In the genomic region with DNA sequence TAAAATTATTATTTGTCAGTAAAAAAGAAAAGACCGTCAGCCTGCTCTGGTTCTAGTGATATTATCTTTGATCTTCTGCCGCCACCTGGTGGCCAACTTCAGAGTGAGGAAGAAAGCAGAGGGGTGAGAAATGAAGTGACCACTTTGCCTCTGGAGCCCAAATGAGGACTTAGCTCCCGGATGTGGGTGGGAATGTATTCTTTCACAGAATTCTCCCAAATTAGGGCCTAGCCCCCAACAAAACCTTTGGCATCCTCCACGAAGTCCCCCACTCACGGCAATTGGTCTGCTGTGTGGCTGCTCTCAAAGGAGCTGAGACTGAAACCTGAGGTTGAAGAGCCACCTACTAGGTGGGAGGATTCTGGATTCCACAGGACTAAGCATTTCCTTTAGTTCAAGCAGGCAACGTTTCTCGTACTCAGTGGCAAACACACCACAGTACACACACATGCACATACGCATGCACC, we compare ENCODE assay signal across 8 cellular contexts. TPM values are rescaled to one million over a fixed set of nuclear protein-coding genes. Genes with fewer than 3 reads are reported as not detected.
DNase-seq lines count a peak whose midpoint lies in the region; ATAC-seq and TF ChIP-seq lines count a peak whose summit lies in the region.

No MANE protein-coding gene starts in this region.

- peaks cover 50% of the 10 kb centered on the region for H3K4me1 Mint-ChIP-seq in activated naive CD4-positive, alpha-beta T cell treated with anti-CD3 and anti-CD28 coated beads for 36 hours (ENCODE audit: low read depth)
- H3K4me1 Mint-ChIP-seq in type B pancreatic cell (ENCODE audit: unreplicated experiment), result no peaks in the 10 kb centered on the region

- H3K4me3 Mint-ChIP-seq in activated naive CD4-positive, alpha-beta T cell treated with anti-CD3 and anti-CD28 coated beads for 36 hours, result peak overlapping the region; percentile 46
- H3K4me3 Mint-ChIP-seq in type B pancreatic cell, result peak overlapping the region; percentile 30

- H3K27me3 Mint-ChIP-seq in activated naive CD4-positive, alpha-beta T cell treated with anti-CD3 and anti-CD28 coated beads for 36 hours (ENCODE audit: low read depth), result no peaks in the 10 kb centered on the region
- H3K27me3 Mint-ChIP-seq in type B pancreatic cell, result peaks cover 43% of the 10 kb centered on the region

- H3K9me2 ChIP-seq in SK-N-SH, result no peaks in the 10 kb centered on the region

- H3F3A ChIP-seq in SK-N-SH (replicated peaks; ENCODE audit: insufficient read depth), result peaks cover 10% of the 10 kb centered on the region

- H3K36me3 ChIP-seq in MG63, result peaks cover under 1% of the 10 kb centered on the region; the same call in 1 of the 2 replicates
- no peaks in the 10 kb centered on the region for H3K36me3 ChIP-seq in SK-N-SH (replicated peaks in 1 of 2; ENCODE audit: control insufficient read depth in 1 of 2, insufficient read depth in 2 of 2, low read length in 1 of 2)

- H3K27me3 ChIP-seq in MG63 (no peaks in the 10 kb centered on the region), SK-N-SH (ENCODE audit: insufficient read depth) (peaks cover 4% of the 10 kb centered on the region; the same call in 1 of the 2 replicates)

- TF ChIP-seq CTCF in SK-N-SH (IDR thresholded peaks at IDR 0.05), result peak; percentile 86
- peak; percentile 91 for TF ChIP-seq CTCF in type B pancreatic cell (conservative IDR thresholded peaks at IDR 0.05)

- WGBS in SK-N-SH (ENCODE audit: low lambda C conversion rate), result 9% methylated on average over 8 of the region's 8 CpGs

- H3K9me3 ChIP-seq in MG63 (no peaks in the 10 kb centered on the region), SK-N-SH (no peaks in the 10 kb centered on the region)

- no peak overlapping the region for H3K4me3 ChIP-seq in MG63
- H3K4me3 ChIP-seq in SK-N-SH (ENCODE audit: low read depth in 2 of 2, low read length in 1 of 2), result peak overlapping the region in 1 of 2 experiments; percentile 48; a peak in 2 of 4 replicates

- peak overlapping the region; percentile 70 for H3K4me2 ChIP-seq in SK-N-SH

- peak; percentile 48 for ATAC-seq in GM19455 (IDR thresholded peaks at IDR 0.05; ENCODE audit: unreplicated experiment)

- H3K9ac ChIP-seq in SK-N-SH, result no peak overlapping the region

- peak overlapping the region; percentile 67; the same call in 1 of the 2 replicates for H2AFZ ChIP-seq in SK-N-SH (ENCODE audit: low read depth)

- CTCF ChIA-PET in SK-N-SH (lab: Yijun Ruan, JAX), result interaction anchor here (0.6 to 13.6 kb wide), 24 partner anchors 9 to 885 kb away, joined by 3 to 144 read pairs (median 4); partner anchors contain the start of genes ARMC5 and HSD3B7
- CTCF ChIA-PET in activated naive CD4-positive, alpha-beta T cell treated with anti-CD3 and anti-CD28 coated beads for 36 hours (lab: Charles Lee), result interaction anchor here (0.7 to 4.6 kb wide), 18 partner anchors 10 to 887 kb away, joined by 3 to 52 read pairs (median 4); partner anchors contain the start of gene ZNF843

- intact Hi-C loops in activated naive CD4-positive, alpha-beta T cell treated with anti-CD3 and anti-CD28 coated beads for 36 hours (cut with micrococcal nuclease), result loop anchor here (1.0 to 10.0 kb wide), 15 partner anchors 9 to 884 kb away; partner anchors contain the start of genes AHSP, ARMC5, FUS and HSD3B7

- peak; percentile 82 for TF ChIP-seq RAD21 in SK-N-SH (IDR thresholded peaks at IDR 0.05; ENCODE audit: low read length)

- peaks cover under 1% of the 10 kb centered on the region for H3K36me3 Mint-ChIP-seq in activated naive CD4-positive, alpha-beta T cell treated with anti-CD3 and anti-CD28 coated beads for 36 hours (ENCODE audit: low read depth)
- no peaks in the 10 kb centered on the region for H3K36me3 Mint-ChIP-seq in type B pancreatic cell

- no peaks in the 10 kb centered on the region for H3K9me3 Mint-ChIP-seq in activated naive CD4-positive, alpha-beta T cell treated with anti-CD3 and anti-CD28 coated beads for 36 hours
- no peaks in the 10 kb centered on the region for H3K9me3 Mint-ChIP-seq in type B pancreatic cell

- peak overlapping the region; percentile 82 for H3K27ac Mint-ChIP-seq in activated naive CD4-positive, alpha-beta T cell treated with anti-CD3 and anti-CD28 coated beads for 36 hours
- no peak overlapping the region for H3K27ac Mint-ChIP-seq in type B pancreatic cell

- peaks cover 1% of the 10 kb centered on the region; the same call in 1 of the 2 replicates for H3K79me2 ChIP-seq in SK-N-SH (ENCODE audit: insufficient read depth)

- no peak for TF ChIP-seq EP300 in SK-N-SH (IDR thresholded peaks at IDR 0.05; ENCODE audit: borderline replicate concordance in 1 of 2, low read depth in 1 of 2, low read length in 1 of 2)

- H3K27ac ChIP-seq in SK-N-SH (ENCODE audit: low read depth in 2 of 2, low read length in 1 of 2), result 0 out of 4 replicates have a peak overlapping the region, but pooled peaks of 1 of the 2 experiments have one; percentile 55

- DNase-seq in CD1c-positive myeloid dendritic cell (ENCODE audit: extremely low spot score), result peak; percentile 90
- peak; percentile 62 for DNase-seq in MG63
- peak; percentile 65 for DNase-seq in SK-N-SH
- DNase-seq in activated naive CD4-positive, alpha-beta T cell treated with anti-CD3 and anti-CD28 coated beads for 36 hours, result peak; percentile 90
- DNase-seq in globus pallidus (ENCODE audit: low spot score), result peak; percentile 71
- DNase-seq in pons (ENCODE audit: low spot score), result peak; percentile 85
- DNase-seq in type B pancreatic cell (ENCODE audit: extremely low spot score, unreplicated experiment), result no peak

- POLR2A ChIA-PET in SK-N-SH (lab: Yijun Ruan, JAX), result no interaction called here

- peaks cover 3 to 5% of the 10 kb centered on the region in 2 experiments; a peak in 2 of 4 replicates for H3K4me1 ChIP-seq in SK-N-SH (ENCODE audit: control insufficient read depth in 1 of 2, insufficient read depth in 2 of 2, low read depth in 1 of 2, low read length in 1 of 2)

- no peaks in the 10 kb centered on the region for H4K20me1 ChIP-seq in SK-N-SH (ENCODE audit: insufficient read depth)

TF ChIP-seq in SK-N-SH, 30 proteins besides CTCF, POLR2A, EP300 and RAD21:
- TF ChIP-seq SMC3 (IDR thresholded peaks at IDR 0.05; ENCODE audit: low read depth, low read length) (peak; percentile 50; the same call in 1 of the 2 replicates), REST (IDR thresholded peaks at IDR 0.05; ENCODE audit: low read depth, low read length) (no peak), GATA2 (CRISPR knock-in tag; IDR thresholded peaks at IDR 0.05) (peak; percentile 48; the same call in 1 of the 2 replicates)

RNA-seq across cellular contexts. Expression of gene ZNF267, which starts 4.9 kb away (rescaled TPM):
- 4.9 and 5.4 TPM in 2 replicates for total RNA-seq in MG63 (2014; rRNA removed; shearing (Covaris generic); ENCODE audit: low replicate concordance)
- polyA plus RNA-seq in SK-N-SH (2012; rRNA removed), result 1.7 and 1.9 TPM in 2 replicates
- polyA plus RNA-seq in SK-N-SH (2012; cell fraction: cytosol; rRNA removed), result 1.9 and 2.4 TPM in 2 replicates
- polyA plus RNA-seq in SK-N-SH (2012; cell fraction: nucleus; rRNA removed), result 1.8 and 2.6 TPM in 2 replicates
- total RNA-seq in activated naive CD4-positive, alpha-beta T cell treated with anti-CD3 and anti-CD28 coated beads for 36 hours, result 10 to 100 TPM; 58.7 to 59.7 TPM
- 15.8 and 16.3 TPM in 2 replicates for total RNA-seq in type B pancreatic cell (ENCODE audit: low replicate concordance)
